ENCODE assay signal across 14 cellular contexts in genomic region chr17:32943647-32944191, GRCh38. TPM values are rescaled to one million over a fixed set of nuclear protein-coding genes. Genes with fewer than 3 reads are reported as not detected.
DNase-seq lines count a peak whose midpoint lies in the region; ATAC-seq and TF ChIP-seq lines count a peak whose summit lies in the region.
"Had no signal": no experiment of that assay in that cellular context is flagged by ENCODE, and none has a peak within 500 bp of the region (broad histone marks: within the 10 kb centered on the region; RNA-seq: fewer than 3 reads in every experiment).

No MANE protein-coding gene starts in this region.

- no peak overlapping the region for H2BK120ac ChIP-seq in mesendoderm (ENCODE audit: low read depth, low read length)

- no peak overlapping the region for H3K4me2 ChIP-seq in mesendoderm (ENCODE audit: low read length)

- no peak overlapping the region for H4K8ac ChIP-seq in mesendoderm (ENCODE audit: low read depth, low read length)

- H2BK15ac ChIP-seq in mesendoderm (replicated peaks; ENCODE audit: low read depth), result no peak overlapping the region

- no peaks in the 10 kb centered on the region for H3K9me3 ChIP-seq in aorta (ENCODE audit: control insufficient read depth, low read length)

- ATAC-seq in aorta (ENCODE audit: low FRiP score) (peak; percentile 66), GM21360 (IDR thresholded peaks at IDR 0.05; ENCODE audit: unreplicated experiment) (no peak), HG03571 (IDR thresholded peaks at IDR 0.05; ENCODE audit: unreplicated experiment) (no peak)

- intact Hi-C loops in aorta (cut with DNase I), result no loop called here

- H3K36me3 ChIP-seq in mesendoderm (ENCODE audit: control insufficient read depth, insufficient read depth, low read length) (no peaks in the 10 kb centered on the region), aorta (ENCODE audit: control insufficient read depth in 1 of 2, insufficient read depth in 2 of 2, low read length in 1 of 2) (peaks cover 1 to 4% of the 10 kb centered on the region in 2 donors)

- TF ChIP-seq CTCF in epithelial cell of proximal tubule (conservative IDR thresholded peaks at IDR 0.05; ENCODE audit: low read depth, low read length), result no peak

- no peak overlapping the region for H4K5ac ChIP-seq in mesendoderm (ENCODE audit: low read length)

- no CpG with 5 or more reads among the region's 8 CpGs for WGBS in mesendoderm (ENCODE audit: extremely low coverage, insufficient coverage, low lambda C conversion rate)
- 53 to 62% methylated on average over 8 of the region's 8 CpGs for WGBS in aorta, 2 donors

- no peak overlapping the region for H3K23ac ChIP-seq in mesendoderm (ENCODE audit: low read length)

- H3K9ac ChIP-seq in mesendoderm (ENCODE audit: low read length), result no peak overlapping the region

- H3K27me3 ChIP-seq in mesendoderm (ENCODE audit: insufficient read depth, low read length, poor library complexity) (no peaks in the 10 kb centered on the region), aorta (ENCODE audit: control insufficient read depth in 1 of 2, insufficient read depth in 2 of 2, low read length in 1 of 2) (no peaks in the 10 kb centered on the region)

- no peak overlapping the region for H3K56ac ChIP-seq in mesendoderm (ENCODE audit: low read length)

- DNase-seq in NCI-H226 (peak; percentile 94), epithelial cell of proximal tubule (ENCODE audit: low read depth) (peak; percentile 75), mesendoderm (peak; percentile 84), aorta (no peak), DMS 273 treated with DMSO at 0.1 percent for 48 hours (lab: John Stamatoyannopoulos, UW) (no peak)
- DNase-seq: activated B cell treated with CpG ODN at 0.5 μM for 24 hours, DND-41, Karpas-422, NCI-H446 treated with DMSO at 0.1 percent for 48 hours had no signal

- H3K4ac ChIP-seq in mesendoderm (ENCODE audit: low read depth, low read length), result no peak overlapping the region

- H3K4me1 ChIP-seq in mesendoderm (ENCODE audit: control insufficient read depth, low read depth, low read length) (no peaks in the 10 kb centered on the region), aorta (ENCODE audit: control insufficient read depth in 1 of 2, insufficient read depth in 2 of 2, low read length in 2 of 2) (no peaks in the 10 kb centered on the region)

- H3K27ac ChIP-seq in mesendoderm (ENCODE audit: low read depth, low read length) (no peak overlapping the region), aorta (ENCODE audit: low read depth in 1 of 2, low read length in 2 of 2) (no peak overlapping the region)
- H3K27ac ChIP-seq: RWPE1 had no signal

- H3K4me3 ChIP-seq in epithelial cell of proximal tubule (ENCODE audit: low read depth, low read length) (no peak overlapping the region), mesendoderm (ENCODE audit: low read length) (no peak overlapping the region), aorta (ENCODE audit: low read length in 2 of 2) (no peak overlapping the region)

- no peak overlapping the region for H2BK5ac ChIP-seq in mesendoderm (ENCODE audit: low read length)

- H3K79me2 ChIP-seq in mesendoderm (ENCODE audit: control insufficient read depth, insufficient read depth, low read length), result no peaks in the 10 kb centered on the region

- H3K18ac ChIP-seq in mesendoderm (ENCODE audit: low read length), result no peak overlapping the region

- H3K79me1 ChIP-seq in mesendoderm (ENCODE audit: low read length), result no peaks in the 10 kb centered on the region

- no peak overlapping the region for H2AK5ac ChIP-seq in mesendoderm (ENCODE audit: low read length)

RNA-seq across cellular contexts. Expression of gene TMEM98, which starts 15.8 kb away (rescaled TPM):
- total RNA-seq in epithelial cell of proximal tubule, result 139 and 180 TPM in 2 replicates
- 38.5 TPM for polyA plus RNA-seq in mesendoderm (2013, experiment 1 of 2)
- polyA plus RNA-seq in mesendoderm (2013, experiment 2 of 2), result 42.2 TPM
- 10 to 100 TPM; 39.3 to 65.8 TPM for total RNA-seq in aorta
- polyA plus RNA-seq in aorta, result 10 to 100 TPM; 56.0 to 91.4 TPM
- total RNA-seq: activated B cell treated with CpG ODN at 0.5 μM for 24 hours had no signal

RNA-seq across cellular contexts. Expression of gene SPACA3, which starts 47.9 kb away (rescaled TPM):
- total RNA-seq in epithelial cell of proximal tubule (not detected in 2 replicates), aorta (not detected)
- not detected for polyA plus RNA-seq in mesendoderm (2013, experiment 1 of 2)
- not detected for polyA plus RNA-seq in mesendoderm (2013, experiment 2 of 2)
- polyA plus RNA-seq in aorta, result not detected
- total RNA-seq: activated B cell treated with CpG ODN at 0.5 μM for 24 hours, dermis microvascular lymphatic vessel endothelial cell, temporal lobe had no signal

Comparison
In these comparisons a context has a peak if more than half of its experiments do, and no peak if none do; other contexts are left out.
1. DNase-seq: peak in NCI-H226 (single experiment), epithelial cell of proximal tubule (single experiment) and mesendoderm (single experiment); none in aorta (0 of 2) and DMS 273 treated with DMSO at 0.1 percent for 48 hours (single experiment).